8 cellular contexts compared by ENCODE assay signal in genomic region chr20:36572701-36573102, GRCh38. TPM values are rescaled to one million over a fixed set of nuclear protein-coding genes. Genes with fewer than 3 reads are reported as not detected.
DNase-seq lines count a peak whose midpoint lies in the region; ATAC-seq lines count a peak whose summit lies in the region.

No MANE protein-coding gene starts in this region.

- DNase-seq in ELR (ENCODE audit: low read depth) (peak; percentile 79), T-helper 1 cell (peak; percentile 22 to 63 (median 56)), astrocyte of the hippocampus (ENCODE audit: low read depth, low spot score) (peak; percentile 35), left colon (peak in 1 of 2 donors; percentile 30), NCI-H1105 (lab: John Stamatoyannopoulos, UW) (no peak), occipital lobe (lab: John Stamatoyannopoulos, UW) (no peak)
- peak; percentile 59 to 66 for DNase-seq in stimulated activated CD4-positive, alpha-beta T cell treated with anti-CD3 and anti-CD28 coated beads, Interleukin-4, amount 100 ng/mL, for 48 hours (ENCODE audit: low read depth in 2 of 2)

- ATAC-seq in HG02798 (IDR thresholded peaks at IDR 0.05; ENCODE audit: poor library complexity, unreplicated experiment) (peak; percentile 7), left colon (peak; percentile 15)

- intact Hi-C loops in left colon (cut with DNase I, micrococcal nuclease) = no loop called here

RNA-seq across cellular contexts. Expression of gene TGIF2, which starts 0.7 kb away (rescaled TPM):
- total RNA-seq in left colon = 1 to 10 TPM; 4.8 to 4.9 TPM
- total RNA-seq in occipital lobe = 11.5 TPM

RNA-seq across cellular contexts. Expression of gene MYL9, which starts 31.4 kb away (rescaled TPM):
- 100 to 1,000 TPM in 1 of 2 donors, 10 to 100 TPM in 1; 36.9 to 484 TPM for total RNA-seq in left colon
- total RNA-seq in occipital lobe = 0.78 TPM

RNA-seq across cellular contexts. Expression of gene RAB5IF, which starts 32.9 kb away (rescaled TPM):
- total RNA-seq in left colon (100 to 1,000 TPM; 161 to 165 TPM), occipital lobe (25.0 TPM)

Comparison
In these comparisons a context has a peak if more than half of its experiments do, and no peak if none do; other contexts are left out.
1. DNase-seq: peak in ELR (single experiment), T-helper 1 cell (5 of 5), astrocyte of the hippocampus (single experiment) and stimulated activated CD4-positive, alpha-beta T cell treated with anti-CD3 and anti-CD28 coated beads, Interleukin-4, amount 100 ng/mL, for 48 hours (2 of 2); none in NCI-H1105 (single experiment) and occipital lobe (single experiment).
2. RNA of gene MYL9, which starts 31.4 kb away (total RNA-seq): 36.9 to 484 TPM in left colon; 0.78 TPM in occipital lobe (single experiment); every median in the first group is over 10 times any median in the second.